ENCODE assay signal across 1 cellular context in genomic region chr1:26694185-26694572, GRCh38.
TF ChIP-seq lines count a peak whose summit lies in the region.

No MANE protein-coding gene starts in this region.

TF ChIP-seq in HepG2, 621 proteins besides CTCF, POLR2A, EP300 and RAD21 (continued from another document):
- TF ChIP-seq ZNF234 (CRISPR knock-in tag; conservative IDR thresholded peaks at IDR 0.05) (no peak), SPEN (CRISPR knock-in tag; IDR thresholded peaks at IDR 0.05; ENCODE audit: low read depth) (no peak), NBN (conservative IDR thresholded peaks at IDR 0.05) (no peak), ZNF839 (CRISPR knock-in tag; IDR thresholded peaks at IDR 0.05; ENCODE audit: borderline replicate concordance) (no peak), ZNF274 (CRISPR knock-in tag; IDR thresholded peaks at IDR 0.05) (no peak), MEIS1 (CRISPR knock-in tag; IDR thresholded peaks at IDR 0.05; ENCODE audit: borderline replicate concordance) (no peak), ZBTB40 (IDR thresholded peaks at IDR 0.05) (no peak), ZBTB40 (CRISPR knock-in tag; IDR thresholded peaks at IDR 0.05) (no peak), RBAK (CRISPR knock-in tag; IDR thresholded peaks at IDR 0.05) (no peak), CCDC6 (CRISPR knock-in tag; IDR thresholded peaks at IDR 0.05) (no peak), RBFOX2 (IDR thresholded peaks at IDR 0.05; ENCODE audit: low read depth, low read length) (0 out of 2 replicates have a peak, but pooled peaks have one; percentile 7), ZNF335 (CRISPR knock-in tag; IDR thresholded peaks at IDR 0.05) (0 out of 2 replicates have a peak, but pooled peaks have one; percentile 22), ZNF431 (CRISPR knock-in tag; IDR thresholded peaks at IDR 0.05; ENCODE audit: borderline replicate concordance, low read depth) (no peak), CHCHD3 (CRISPR knock-in tag; IDR thresholded peaks at IDR 0.05) (no peak), ZNF230 (CRISPR knock-in tag; IDR thresholded peaks at IDR 0.05) (no peak)
